In genomic region chr17:28507567-28508195, GRCh38 we compare ENCODE assay signal across 1 cellular context.
A peak's percentile ranks its signal among the peaks of the same experiment; 100 is the strongest.
TF ChIP-seq lines count a peak whose summit lies in the region.

No MANE protein-coding gene starts in this region.

TF ChIP-seq in endothelial cell of umbilical vein, 7 proteins besides CTCF, POLR2A, EP300 and RAD21:
- TF ChIP-seq EZH2 (IDR thresholded peaks at IDR 0.05; ENCODE audit: borderline replicate concordance, low read depth, low read length, severe bottlenecking) (peak; percentile 42), MAX (IDR thresholded peaks at IDR 0.05; ENCODE audit: insufficient read depth, insufficient read length) (no peak), JUN (IDR thresholded peaks at IDR 0.05; ENCODE audit: borderline replicate concordance, insufficient read depth, insufficient read length, low read depth) (no peak), FOS (IDR thresholded peaks at IDR 0.05; ENCODE audit: borderline replicate concordance, insufficient read depth, low read length) (no peak), POLR2AphosphoS5 (IDR thresholded peaks at IDR 0.05; ENCODE audit: insufficient read depth, low read depth, low read length) (no peak)
